ENCODE assay signal across 1 cellular context in the genomic region with DNA sequence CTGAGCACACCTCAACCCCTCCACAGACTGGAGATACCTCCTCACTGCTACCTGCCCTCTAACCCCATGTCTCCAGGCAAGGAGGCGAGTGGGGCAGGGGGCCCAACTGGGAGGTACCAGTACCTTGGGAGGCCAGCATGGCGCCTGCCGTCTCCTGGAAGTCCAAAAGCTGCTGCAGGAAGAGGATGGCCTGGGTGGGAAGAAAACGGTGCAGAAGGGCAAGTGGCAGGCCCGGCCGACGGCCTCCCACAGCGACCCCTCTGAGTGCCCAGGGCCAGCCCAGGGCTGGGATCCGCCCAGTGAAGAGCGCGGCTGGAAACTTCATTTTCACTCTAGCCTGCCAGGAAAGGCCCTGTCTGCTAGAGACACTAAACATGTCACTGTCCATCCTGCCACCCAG.
TF ChIP-seq lines count a peak whose summit lies in the region.

No MANE protein-coding gene starts in this region.

TF ChIP-seq in SK-N-SH treated with all-trans-retinoic acid at 6 μM for 48 hours, 23 proteins besides CTCF, POLR2A, EP300 and RAD21 (continued from another document):
- TF ChIP-seq, protein P1, sequence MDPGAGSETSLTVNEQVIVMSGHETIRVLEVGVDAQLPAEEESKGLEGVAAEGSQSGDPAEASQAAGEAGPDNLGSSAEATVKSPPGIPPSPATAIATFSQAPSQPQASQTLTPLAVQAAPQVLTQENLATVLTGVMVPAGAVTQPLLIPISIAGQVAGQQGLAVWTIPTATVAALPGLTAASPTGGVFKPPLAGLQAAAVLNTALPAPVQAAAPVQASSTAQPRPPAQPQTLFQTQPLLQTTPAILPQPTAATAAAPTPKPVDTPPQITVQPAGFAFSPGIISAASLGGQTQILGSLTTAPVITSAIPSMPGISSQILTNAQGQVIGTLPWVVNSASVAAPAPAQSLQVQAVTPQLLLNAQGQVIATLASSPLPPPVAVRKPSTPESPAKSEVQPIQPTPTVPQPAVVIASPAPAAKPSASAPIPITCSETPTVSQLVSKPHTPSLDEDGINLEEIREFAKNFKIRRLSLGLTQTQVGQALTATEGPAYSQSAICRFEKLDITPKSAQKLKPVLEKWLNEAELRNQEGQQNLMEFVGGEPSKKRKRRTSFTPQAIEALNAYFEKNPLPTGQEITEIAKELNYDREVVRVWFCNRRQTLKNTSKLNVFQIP (CRISPR knock-in tag; IDR thresholded peaks at IDR 0.05; ENCODE audit: borderline replicate concordance, low read depth) = no peak
- TF ChIP-seq ZNF565 (CRISPR knock-in tag; conservative IDR thresholded peaks at IDR 0.05; ENCODE audit: low read depth) (no peak), TCF4 (CRISPR knock-in tag; IDR thresholded peaks at IDR 0.05; ENCODE audit: borderline replicate concordance) (no peak)
